16 cellular contexts compared by ENCODE assay signal in genomic region chr18:3983351-3983969, GRCh38.
DNase-seq lines count a peak whose midpoint lies in the region; ATAC-seq and TF ChIP-seq lines count a peak whose summit lies in the region.
"Had no signal": no experiment of that assay in that cellular context is flagged by ENCODE, and none has a peak within 500 bp of the region (broad histone marks: within the 10 kb centered on the region; RNA-seq: fewer than 3 reads in every experiment).

No MANE protein-coding gene starts in this region.

- no peak overlapping the region for H2AFZ ChIP-seq in hepatocyte

- WGBS in hepatocyte (ENCODE audit: low lambda C conversion rate, missing lambda C conversion rate), result 23% methylated on average over 5 of the region's 5 CpGs

- no peaks in the 10 kb centered on the region for H3K36me3 ChIP-seq in hepatocyte (replicated peaks; ENCODE audit: insufficient read depth, low read depth)
- no peaks in the 10 kb centered on the region for H3K36me3 ChIP-seq in tibial artery
- H3K36me3 ChIP-seq: upper lobe of left lung had no signal

- H3K4me2 ChIP-seq in hepatocyte, result peak overlapping the region; percentile 22

- TF ChIP-seq CTCF in AG09309 (IDR thresholded peaks at IDR 0.05; ENCODE audit: control insufficient read depth, insufficient read depth, low read depth, low read length, missing control alignments) (no peak), hepatocyte (IDR thresholded peaks at IDR 0.05; ENCODE audit: poor library complexity) (no peak), tibial artery (IDR thresholded peaks at IDR 0.05) (no peak)

- H3K4me1 ChIP-seq in hepatocyte (ENCODE audit: insufficient read depth), result peaks cover 16% of the 10 kb centered on the region
- peaks cover 0 to 9% (median 4%) of the 10 kb centered on the region in 4 donors for H3K4me1 ChIP-seq in tibial artery

- H3K9me2 ChIP-seq in hepatocyte (replicated peaks; ENCODE audit: insufficient read depth), result no peaks in the 10 kb centered on the region

- H3K27me3 ChIP-seq in hepatocyte (no peaks in the 10 kb centered on the region), tibial artery (no peaks in the 10 kb centered on the region)
- H3K27me3 ChIP-seq: upper lobe of left lung had no signal

- intact Hi-C loops in tibial artery (cut with DNase I; ENCODE audit: low total_unique reads), result no loop called here

- H3K27ac ChIP-seq in hepatocyte (no peak overlapping the region), tibial artery (no peak overlapping the region)
- H3K27ac ChIP-seq: upper lobe of left lung had no signal

- H3K79me2 ChIP-seq in hepatocyte, result no peaks in the 10 kb centered on the region

- ATAC-seq in HG02763 (IDR thresholded peaks at IDR 0.05; ENCODE audit: unreplicated experiment), result no peak
- ATAC-seq: SK-N-SH treated with all-trans-retinoic acid at 6 μM for 48 hours had no signal

- no peaks in the 10 kb centered on the region for H4K20me1 ChIP-seq in hepatocyte (ENCODE audit: insufficient read depth, poor library complexity, severe bottlenecking)

- DNase-seq in AG09309 (ENCODE audit: low read depth) (peak; percentile 86), HT1080 (ENCODE audit: low read depth) (peak; percentile 73), amniotic epithelial cell (ENCODE audit: low read depth) (peak; percentile 100), hepatocyte (ENCODE audit: low spot score) (no peak), NCI-H1048 (lab: John Stamatoyannopoulos, UW) (no peak), tibial artery (no peak), iPS-NIHi7 (ENCODE audit: extremely low spot score) (no peak)
- DNase-seq: activated CD4-positive, alpha-beta T cell treated with anti-CD3 and anti-CD28 coated beads for 48 hours; activated effector memory CD4-positive, alpha-beta T cell treated with Interleukin-2 at 50 U/mL for 16 hours; CD4-positive, alpha-beta memory T cell; midbrain; MV-4-11; NCI-H82; upper lobe of left lung had no signal

- H3K4me3 ChIP-seq in AG09309 (ENCODE audit: control insufficient read depth, low read depth, low read length) (no peak overlapping the region), hepatocyte (no peak overlapping the region), tibial artery (no peak overlapping the region)
- H3K4me3 ChIP-seq: upper lobe of left lung had no signal

- no peaks in the 10 kb centered on the region for H3K9me3 ChIP-seq in hepatocyte (ENCODE audit: low read depth)
- H3K9me3 ChIP-seq in tibial artery, result no peaks in the 10 kb centered on the region
- H3K9me3 ChIP-seq: upper lobe of left lung had no signal

Comparison
In these comparisons a context has a peak if more than half of its experiments do, and no peak if none do; other contexts are left out.
1. DNase-seq: peak in AG09309 (single experiment), HT1080 (single experiment) and amniotic epithelial cell (single experiment); none in hepatocyte (single experiment), NCI-H1048 (single experiment), tibial artery (0 of 2) and iPS-NIHi7 (single experiment).